ENCODE assay signal across 18 cellular contexts in genomic region chr22:47389201-47389600, GRCh38.
DNase-seq lines count a peak whose midpoint lies in the region; ATAC-seq and TF ChIP-seq lines count a peak whose summit lies in the region.
"Had no signal": no experiment of that assay in that cellular context is flagged by ENCODE, and none has a peak within 500 bp of the region (broad histone marks: within the 10 kb centered on the region; RNA-seq: fewer than 3 reads in every experiment).

No MANE protein-coding gene starts in this region.

- H3K4me3 Mint-ChIP-seq in chondrocyte (ENCODE audit: unreplicated experiment): no peak overlapping the region
- H3K4me3 Mint-ChIP-seq: B cell; CD8-positive, alpha-beta T cell; HFFc6 had no signal

- no peaks in the 10 kb centered on the region for H3K36me3 ChIP-seq in left ventricle myocardium inferior
- H3K36me3 ChIP-seq: BLaER1, HAP-1 had no signal

- no peak overlapping the region for H3K4me3 ChIP-seq in left ventricle myocardium inferior
- H3K4me3 ChIP-seq: BLaER1, HAP-1 had no signal

- no peaks in the 10 kb centered on the region for H3K4me1 Mint-ChIP-seq in chondrocyte (ENCODE audit: low read depth)
- H3K4me1 Mint-ChIP-seq: B cell had no signal

- no peak overlapping the region for H3K27ac ChIP-seq in left ventricle myocardium inferior (replicated peaks)
- H3K27ac ChIP-seq: 22Rv1, BLaER1, C4-2B had no signal

- no peaks in the 10 kb centered on the region for H3K9me3 ChIP-seq in left ventricle myocardium inferior (replicated peaks)
- H3K9me3 ChIP-seq: BLaER1, Caco-2, HAP-1 had no signal

- peaks cover under 1% of the 10 kb centered on the region for H3K9me3 Mint-ChIP-seq in chondrocyte (ENCODE audit: low read depth)
- H3K9me3 Mint-ChIP-seq: CD8-positive, alpha-beta T cell had no signal

- no peak for ATAC-seq in Right ventricle myocardium inferior
- ATAC-seq: CD8-positive, alpha-beta T cell had no signal

- DNase-seq in Right ventricle myocardium inferior (ENCODE audit: missing footprints): peak; percentile 1
- DNase-seq in left ventricle myocardium inferior: no peak
- peak; percentile 72 for DNase-seq in chondrocyte (ENCODE audit: low spot score)
- peak; percentile 65 for DNase-seq in posterior vena cava (ENCODE audit: low spot score)
- no peak for DNase-seq in OCI-M2 (lab: John Stamatoyannopoulos, UW; ENCODE audit: unreplicated experiment)
- DNase-seq in NCI-H1417 treated with DMSO at 0.1 percent for 48 hours (lab: John Stamatoyannopoulos, UW): no peak
- no peak for DNase-seq in kidney tubule cell (ENCODE audit: low spot score)
- DNase-seq: Caco-2; CD8-positive, alpha-beta T cell; DMS153; DND-41; GOT3; HFFc6 had no signal

- H3K36me3 Mint-ChIP-seq in chondrocyte (ENCODE audit: low read depth): no peaks in the 10 kb centered on the region
- H3K36me3 Mint-ChIP-seq: CD8-positive, alpha-beta T cell had no signal

- H3K27me3 Mint-ChIP-seq in chondrocyte (ENCODE audit: low read depth): no peaks in the 10 kb centered on the region

- no peaks in the 10 kb centered on the region for H3K4me1 ChIP-seq in left ventricle myocardium inferior
- H3K4me1 ChIP-seq: BLaER1, Caco-2, HAP-1 had no signal

- peaks cover 65% of the 10 kb centered on the region for H3K27me3 ChIP-seq in left ventricle myocardium inferior (ENCODE audit: low read depth)
- H3K27me3 ChIP-seq: BLaER1 had no signal

- TF ChIP-seq CTCF in left ventricle myocardium inferior (IDR thresholded peaks at IDR 0.05; ENCODE audit: borderline replicate concordance) (no peak), chondrocyte (IDR thresholded peaks at IDR 0.05) (no peak)

- intact Hi-C loops in Right ventricle myocardium inferior (cut with DNase I): no loop called here
- intact Hi-C loops in left ventricle myocardium inferior (cut with micrococcal nuclease): no loop called here
- intact Hi-C loops in posterior vena cava (cut with DNase I): no loop called here

- H3K27ac Mint-ChIP-seq in chondrocyte (ENCODE audit: unreplicated experiment): no peak overlapping the region
- H3K27ac Mint-ChIP-seq: B cell; CD8-positive, alpha-beta T cell; HFFc6 had no signal

Comparison
In these comparisons a context has a peak if more than half of its experiments do, and no peak if none do; other contexts are left out.
1. DNase-seq: peak in Right ventricle myocardium inferior (single experiment), chondrocyte (single experiment) and posterior vena cava (single experiment); none in left ventricle myocardium inferior (single experiment), OCI-M2 (single experiment), NCI-H1417 treated with DMSO at 0.1 percent for 48 hours (single experiment) and kidney tubule cell (single experiment).